ENCODE assay signal across 18 cellular contexts in the genomic region with DNA sequence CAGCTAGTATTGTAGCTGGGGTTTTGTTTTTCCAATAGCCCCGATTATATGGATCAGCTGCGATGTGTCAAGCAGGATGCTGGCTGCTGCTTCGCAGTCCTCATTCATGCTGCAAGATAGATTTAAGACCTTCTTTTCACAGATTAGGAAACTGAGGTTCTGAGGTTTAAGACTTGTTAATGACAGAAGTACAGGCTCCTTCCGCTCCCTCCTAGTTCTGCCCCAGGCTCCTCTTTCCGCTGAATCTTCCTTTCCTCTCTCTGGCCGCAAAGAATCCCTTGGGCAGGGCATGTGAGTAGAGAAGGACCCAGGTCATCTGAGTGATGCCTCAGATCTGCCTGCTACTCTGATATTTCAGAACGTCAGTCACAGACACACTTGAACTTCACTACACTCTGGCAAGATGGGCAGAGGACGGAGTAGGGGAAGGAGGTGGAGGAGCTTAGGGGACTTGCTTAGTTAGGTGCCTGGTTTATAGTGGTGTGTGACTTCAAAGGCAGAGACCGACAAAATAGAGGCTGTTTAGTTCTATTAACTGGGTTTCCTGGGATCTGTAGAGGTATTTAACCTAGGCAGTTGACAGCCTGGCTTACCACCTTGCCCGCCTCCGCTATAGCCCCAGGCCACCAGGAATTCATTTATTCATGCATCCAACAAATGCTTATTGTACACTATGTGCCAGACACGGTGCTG. TPM values are rescaled to one million over a fixed set of nuclear protein-coding genes. Genes with fewer than 3 reads are reported as not detected.
A peak's percentile ranks its signal among the peaks of the same experiment; 100 is the strongest.
DNase-seq lines count a peak whose midpoint lies in the region; ATAC-seq, FAIRE-seq and TF ChIP-seq lines count a peak whose summit lies in the region.
"Had no signal": no experiment of that assay in that cellular context is flagged by ENCODE, and none has a peak within 500 bp of the region (broad histone marks: within the 10 kb centered on the region; RNA-seq: fewer than 3 reads in every experiment).

No MANE protein-coding gene starts in this region.

- H3K4me1 ChIP-seq in K562 (replicated peaks in 1 of 2; ENCODE audit: control insufficient read depth in 2 of 2, insufficient read depth in 2 of 2, low read length in 2 of 2) (peaks cover 0 to 18% of the 10 kb centered on the region in 2 experiments; a peak in 2 of 5 replicates), iPS-18a (ENCODE audit: control insufficient read depth, low read depth, low read length) (peaks cover 19% of the 10 kb centered on the region), PC-9 (replicated peaks; ENCODE audit: insufficient read depth) (no peaks in the 10 kb centered on the region), uterus (peaks cover 0 to 28% of the 10 kb centered on the region in 2 donors)

- CTCF ChIA-PET in K562 (lab: Yijun Ruan, JAX; ENCODE audit: low intra/inter-chr PET ratio) (no interaction called here), PC-9 (lab: Charles Lee) (no interaction called here)

- BruUV-seq in K562 (replicated peaks; lab: Mats Ljungman, UMichigan) (no TSS peak), PC-9 (replicated peaks; lab: Mats Ljungman, UMichigan) (no TSS peak)

- H3K4me1 Mint-ChIP-seq in activated naive CD8-positive, alpha-beta T cell (ENCODE audit: low read depth): peaks cover 16% of the 10 kb centered on the region
- peaks cover 11% of the 10 kb centered on the region for H3K4me1 Mint-ChIP-seq in activated naive CD8-positive, alpha-beta T cell treated with anti-CD3 and anti-CD28 coated beads, Interleukin-2, amount 50 U/mL, for 24 hours

- H3K79me2 ChIP-seq in K562 (ENCODE audit: control insufficient read depth, insufficient read depth, low read length) (no peaks in the 10 kb centered on the region), PC-9 (ENCODE audit: low read depth) (no peaks in the 10 kb centered on the region)

- H3K4me2 ChIP-seq in K562 (ENCODE audit: insufficient read depth, low read length): no peak overlapping the region
- H3K4me2 ChIP-seq in PC-9: no peak overlapping the region

- H3K36me3 Mint-ChIP-seq in activated naive CD8-positive, alpha-beta T cell: no peaks in the 10 kb centered on the region
- no peaks in the 10 kb centered on the region for H3K36me3 Mint-ChIP-seq in activated naive CD8-positive, alpha-beta T cell treated with anti-CD3 and anti-CD28 coated beads, Interleukin-2, amount 50 U/mL, for 24 hours (ENCODE audit: low read depth)
- H3K36me3 Mint-ChIP-seq: CD8-positive, alpha-beta memory T cell had no signal

- no peaks in the 10 kb centered on the region for H3F3A ChIP-seq in PC-9 (ENCODE audit: insufficient read depth, low read depth)

- no peaks in the 10 kb centered on the region for H3K9me2 ChIP-seq in PC-9 (ENCODE audit: insufficient read depth)

- TF ChIP-seq CTCF in K562 (IDR thresholded peaks at IDR 0.05 in 2 of 3, conservative IDR thresholded peaks at IDR 0.05 in 1 of 3; ENCODE audit: insufficient read depth in 2 of 3, low read depth in 1 of 3, low read length in 3 of 3) (no peak), PC-9 (conservative IDR thresholded peaks at IDR 0.05) (no peak), uterus (IDR thresholded peaks at IDR 0.05) (no peak)

- H3K27me3 ChIP-seq in K562 (ENCODE audit: control insufficient read depth in 2 of 2, insufficient read depth in 2 of 2, low read length in 2 of 2): peaks cover 0 to 41% of the 10 kb centered on the region in 2 experiments; a peak in 3 of 5 replicates
- H3K27me3 ChIP-seq in iPS-18a (ENCODE audit: control insufficient read depth, insufficient read depth, low read length): peaks cover 59% of the 10 kb centered on the region
- H3K27me3 ChIP-seq in PC-9 (ENCODE audit: insufficient read depth, low read depth): 0 out of 2 replicates have a peak, but pooled peaks cover 6% of the 10 kb centered on the region
- peaks cover 0 to 32% of the 10 kb centered on the region in 2 donors for H3K27me3 ChIP-seq in uterus

- H3K9ac ChIP-seq in K562 (ENCODE audit: insufficient read depth in 1 of 2, low read depth in 2 of 2, low read length in 2 of 2): no peak overlapping the region
- H3K9ac ChIP-seq in iPS-18a (ENCODE audit: low read length): no peak overlapping the region

- POLR2A ChIA-PET in K562 (lab: Yijun Ruan, JAX) (interaction anchor here (0.6 kb wide), 1 partner anchor 83 kb away, joined by 3 read pairs; no protein-coding TSS in a partner anchor), PC-9 (lab: Charles Lee; ENCODE audit: unreplicated experiment) (no interaction called here)

- in situ Hi-C loops in K562 (cut with MboI): no loop called here

- H3K27ac Mint-ChIP-seq in activated naive CD8-positive, alpha-beta T cell: no peak overlapping the region
- no peak overlapping the region for H3K27ac Mint-ChIP-seq in activated naive CD8-positive, alpha-beta T cell treated with anti-CD3 and anti-CD28 coated beads, Interleukin-2, amount 50 U/mL, for 24 hours

- no peak for TF ChIP-seq EP300 in K562 (IDR thresholded peaks at IDR 0.05; ENCODE audit: low read length)

- H3K9me3 ChIP-seq in K562 (replicated peaks; ENCODE audit: control insufficient read depth, insufficient read depth, low read depth, low read length): no peaks in the 10 kb centered on the region
- no peaks in the 10 kb centered on the region for H3K9me3 ChIP-seq in iPS-18a (ENCODE audit: control insufficient read depth, low read depth, low read length)
- H3K9me3 ChIP-seq in PC-9 (ENCODE audit: insufficient read depth, low read depth): no peaks in the 10 kb centered on the region
- no peaks in the 10 kb centered on the region for H3K9me3 ChIP-seq in uterus

- H3K36me3 ChIP-seq in K562 (ENCODE audit: control insufficient read depth, insufficient read depth, low read length) (no peaks in the 10 kb centered on the region), iPS-18a (ENCODE audit: control insufficient read depth, low read depth, low read length) (no peaks in the 10 kb centered on the region), PC-9 (ENCODE audit: low read depth) (no peaks in the 10 kb centered on the region), uterus (no peaks in the 10 kb centered on the region)

- no peak for TF ChIP-seq POLR2A in K562 (conservative IDR thresholded peaks at IDR 0.05)
- TF ChIP-seq POLR2A in uterus (IDR thresholded peaks at IDR 0.05): no peak

- H4K20me1 ChIP-seq in K562 (replicated peaks; ENCODE audit: control insufficient read depth, insufficient read depth, low read length): 0 out of 2 replicates have a peak, but pooled peaks cover 5% of the 10 kb centered on the region
- H4K20me1 ChIP-seq in PC-9 (ENCODE audit: insufficient read depth): no peaks in the 10 kb centered on the region

- ATAC-seq in activated naive CD8-positive, alpha-beta T cell treated with anti-CD3 and anti-CD28 coated beads, Interleukin-2, amount 50 U/mL, for 24 hours: no peak
- ATAC-seq in K562: no peak

- H3K9me3 Mint-ChIP-seq in activated naive CD8-positive, alpha-beta T cell (ENCODE audit: low read depth): no peaks in the 10 kb centered on the region
- H3K9me3 Mint-ChIP-seq in activated naive CD8-positive, alpha-beta T cell treated with anti-CD3 and anti-CD28 coated beads, Interleukin-2, amount 50 U/mL, for 24 hours: no peaks in the 10 kb centered on the region

- H3K4me3 ChIP-seq in K562 (no peak overlapping the region), iPS-18a (ENCODE audit: low read length) (peak overlapping the region; percentile 68), PC-9 (no peak overlapping the region), uterus (no peak overlapping the region)

- H3K4me3 Mint-ChIP-seq in activated naive CD8-positive, alpha-beta T cell: peak overlapping the region; percentile 62
- no peak overlapping the region for H3K4me3 Mint-ChIP-seq in activated naive CD8-positive, alpha-beta T cell treated with anti-CD3 and anti-CD28 coated beads, Interleukin-2, amount 50 U/mL, for 24 hours

- no peak overlapping the region for H2AFZ ChIP-seq in K562 (ENCODE audit: low read depth, low read length)
- H2AFZ ChIP-seq in PC-9: no peak overlapping the region

- DNase-seq in activated naive CD8-positive, alpha-beta T cell treated with anti-CD3 and anti-CD28 coated beads, Interleukin-2, amount 50 U/mL, for 24 hours: no peak
- DNase-seq in K562 (ENCODE audit: extremely low read depth in 1 of 4, low spot score in 3 of 4): no peak
- DNase-seq in stimulated activated CD8-positive, alpha-beta memory T cell treated with anti-CD3 and anti-CD28 coated beads, Interleukin-4, amount 100 ng/mL, for 48 hours: no peak
- no peak for DNase-seq in activated T-cell treated with anti-CD3 and anti-CD28 coated beads, Interleukin-2, amount 50 U/mL, for 48 hours
- no peak for DNase-seq in PC-9
- DNase-seq in uterus: no peak
- DNase-seq: CD8-positive, alpha-beta memory T cell; DND-41; IMR-90; MV-4-11; NCI-H1417 treated with DMSO at 0.1 percent for 48 hours; NCI-H2029 had no signal

- no peak overlapping the region for H3K27ac ChIP-seq in K562 (ENCODE audit: extremely low read depth, low read depth, low read length)
- no peak overlapping the region for H3K27ac ChIP-seq in iPS-18a (ENCODE audit: low read length)
- H3K27ac ChIP-seq in PC-9: no peak overlapping the region
- H3K27ac ChIP-seq in uterus: no peak overlapping the region
- H3K27ac ChIP-seq: 22Rv1 had no signal

- FAIRE-seq in K562 (lab: Jason Lieb, UNC): peak; percentile 11

- TF ChIP-seq RAD21 in K562 (CRISPR knock-in tag; conservative IDR thresholded peaks at IDR 0.05 in 1 of 2, IDR thresholded peaks at IDR 0.05 in 1 of 2): no peak

- no peaks in the 10 kb centered on the region for H3K9me1 ChIP-seq in K562 (ENCODE audit: control insufficient read depth, insufficient read depth, low read length)

- 19% methylated on average over 12 of the region's 12 CpGs for WGBS in K562 (ENCODE audit: insufficient coverage, low coverage, missing lambda C conversion rate)

- intact Hi-C loops in K562 (cut with micrococcal nuclease): no loop called here
- intact Hi-C loops in PC-9 (cut with micrococcal nuclease; ENCODE audit: unreplicated experiment): no loop called here
- intact Hi-C loops in uterus (cut with DNase I; ENCODE audit: low total_unique reads): no loop called here

- H3K27me3 Mint-ChIP-seq in activated naive CD8-positive, alpha-beta T cell: peaks cover 38% of the 10 kb centered on the region
- peaks cover 76% of the 10 kb centered on the region for H3K27me3 Mint-ChIP-seq in activated naive CD8-positive, alpha-beta T cell treated with anti-CD3 and anti-CD28 coated beads, Interleukin-2, amount 50 U/mL, for 24 hours

RNA-seq across cellular contexts. Expression of a gene that starts 4.2 kb away (rescaled TPM):
- total RNA-seq in K562 (2011; cell fraction: chromatin; rRNA removed; ENCODE audit: low replicate concordance): not detected in 2 replicates
- not detected in 2 replicates for total RNA-seq in K562 (2011; cell fraction: nucleolus; rRNA removed)
- not detected in 2 replicates for total RNA-seq in K562 (2011; cell fraction: nucleoplasm; rRNA removed)
- total RNA-seq in K562 (2014; rRNA removed) (not detected in 2 replicates), K562 (2014; rRNA removed; fragmentation: Illumina TruSeq; extraction: Trizol) (not detected in 2 replicates), K562 (2015; rRNA removed; fragmentation: Illumina TruSeq; extraction: Trizol) (not detected in 2 replicates), K562 (2021) (not detected in 2 replicates), PC-9 (2021) (not detected in 2 replicates), uterus (10 to 100 TPM in 1 of 4 donors, 1 to 10 TPM in 2, not detected in 1; 1.2 to 19.1 (median 1.9) TPM)
- polyA plus RNA-seq in K562 (2011; rRNA removed) (not detected in 2 replicates), K562 (2014; fragmentation: Illumina TruSeq; extraction: Trizol) (not detected in 2 replicates), K562 (2014; fragmentation: Nextera tagmentation; extraction: Ambion mirVana) (not detected), K562 (2014; rRNA removed) (not detected in 2 replicates)
- polyA plus RNA-seq in K562 (2011; cell fraction: cytosol; rRNA removed): not detected in 2 replicates
- polyA plus RNA-seq in K562 (2011; cell fraction: nucleus; rRNA removed): not detected in 2 replicates
- not detected in 2 replicates for polyA plus RNA-seq in K562 (2012)
- not detected in 2 replicates for polyA minus RNA-seq in K562 (2011; rRNA and poly(A)+ RNA removed)
- not detected in 2 replicates for polyA minus RNA-seq in K562 (2011; cell fraction: cytosol; rRNA and poly(A)+ RNA removed)
- not detected in 2 replicates for polyA minus RNA-seq in K562 (2011; cell fraction: nucleus; rRNA and poly(A)+ RNA removed)
- total RNA-seq: CD8-positive, alpha-beta memory T cell; H4; IMR-90; RPMI7951 had no signal
- polyA plus RNA-seq: BJ; CD8-positive, alpha-beta memory T cell; IMR-90 had no signal
